ENCODE assay signal across 8 cellular contexts in genomic region chr2:191020221-191020741, GRCh38. TPM values are rescaled to one million over a fixed set of nuclear protein-coding genes. Genes with fewer than 3 reads are reported as not detected.
DNase-seq lines count a peak whose midpoint lies in the region; ATAC-seq and TF ChIP-seq lines count a peak whose summit lies in the region.

No MANE protein-coding gene starts in this region.

- H3K36me3 Mint-ChIP-seq in activated T-cell treated with anti-CD3 and anti-CD28 coated beads, Interleukin-2, amount 50 U/mL, for 24 hours (ENCODE audit: low read depth): peaks cover 4% of the 10 kb centered on the region

- H3K27me3 ChIP-seq in esophagus muscularis mucosa: no peaks in the 10 kb centered on the region

- peak; percentile 71 for TF ChIP-seq POLR2A in esophagus muscularis mucosa (IDR thresholded peaks at IDR 0.05; ENCODE audit: low read depth)

- DNase-seq in DMS53 treated with DMSO at 0.1 percent for 48 hours (lab: John Stamatoyannopoulos, UW; ENCODE audit: unreplicated experiment) (peak; percentile 94), OCI-M2 (lab: John Stamatoyannopoulos, UW; ENCODE audit: unreplicated experiment) (peak; percentile 86), esophagus muscularis mucosa (ENCODE audit: extremely low spot score) (peak; percentile 97), myocyte (ENCODE audit: low read depth) (peak; percentile 97)
- DNase-seq in Jurkat, Clone E6-1 (ENCODE audit: low read depth, low spot score): peak; percentile 96
- peak; percentile 97 for DNase-seq in activated T-cell treated with anti-CD3 and anti-CD28 coated beads, Interleukin-2, amount 50 U/mL, for 24 hours
- peak; percentile 84 to 93 for DNase-seq in stimulated activated CD8-positive, alpha-beta memory T cell treated with anti-CD3 and anti-CD28 coated beads, Interleukin-7, amount 100 ng/mL, for 4 hours (ENCODE audit: low read depth in 2 of 2)

- no peaks in the 10 kb centered on the region for H3K36me3 ChIP-seq in esophagus muscularis mucosa

- peak; percentile 93 for TF ChIP-seq EP300 in esophagus muscularis mucosa (IDR thresholded peaks at IDR 0.05)

- H3K4me3 ChIP-seq in Jurkat, Clone E6-1 (ENCODE audit: low read length): peak overlapping the region; percentile 94
- H3K4me3 ChIP-seq in esophagus muscularis mucosa: peak overlapping the region; percentile 63 to 74 (median 67)

- H3K9me3 Mint-ChIP-seq in activated T-cell treated with anti-CD3 and anti-CD28 coated beads, Interleukin-2, amount 50 U/mL, for 24 hours: peaks cover 10% of the 10 kb centered on the region

- TF ChIP-seq CTCF in esophagus muscularis mucosa (IDR thresholded peaks at IDR 0.05): peak; percentile 13 to 37 (median 29)

- H3K27ac ChIP-seq in esophagus muscularis mucosa (replicated peaks in 1 of 4): peak overlapping the region; percentile 83 to 89 (median 85)

- 0% methylated on average over 46 of the region's 59 CpGs for WGBS in esophagus muscularis mucosa

- intact Hi-C loops in esophagus muscularis mucosa (cut with DNase I): no loop called here

- H3K4me1 ChIP-seq in esophagus muscularis mucosa: peaks cover 7 to 17% (median 15%) of the 10 kb centered on the region in 4 donors

- ATAC-seq in GM21717 (IDR thresholded peaks at IDR 0.05; ENCODE audit: unreplicated experiment): peak; percentile 71

- H3K4me3 Mint-ChIP-seq in activated T-cell treated with anti-CD3 and anti-CD28 coated beads, Interleukin-2, amount 50 U/mL, for 24 hours: no peak overlapping the region

- no peak overlapping the region for H3K27ac Mint-ChIP-seq in activated T-cell treated with anti-CD3 and anti-CD28 coated beads, Interleukin-2, amount 50 U/mL, for 24 hours

- H3K9me3 ChIP-seq in esophagus muscularis mucosa: no peaks in the 10 kb centered on the region

- no peaks in the 10 kb centered on the region for H3K27me3 Mint-ChIP-seq in activated T-cell treated with anti-CD3 and anti-CD28 coated beads, Interleukin-2, amount 50 U/mL, for 24 hours

- H3K4me1 Mint-ChIP-seq in activated T-cell treated with anti-CD3 and anti-CD28 coated beads, Interleukin-2, amount 50 U/mL, for 24 hours (ENCODE audit: low read depth): peaks cover 38% of the 10 kb centered on the region

RNA-seq across cellular contexts. Expression of gene STAT1, which starts 6.3 kb away (rescaled TPM):
- 34.2 TPM for polyA plus RNA-seq in Jurkat, Clone E6-1 (2012; ENCODE audit: insufficient read depth, insufficient read length)
- total RNA-seq in esophagus muscularis mucosa (10 to 100 TPM; 44.2 to 57.3 (median 48.6) TPM), myocyte (106 and 116 TPM in 2 replicates)
- 102 TPM for polyA plus RNA-seq in myocyte (2012)

Comparison
In these comparisons a context has a peak if more than half of its experiments do, and no peak if none do; other contexts are left out.
1. Peak in every context shown above with its lines: DNase-seq, ATAC-seq, H3K4me3 ChIP-seq and H3K27ac ChIP-seq.